11 cellular contexts compared by ENCODE assay signal in genomic region chr7:115274-115911, GRCh38.
DNase-seq lines count a peak whose midpoint lies in the region; ATAC-seq and TF ChIP-seq lines count a peak whose summit lies in the region.
"Had no signal": no experiment of that assay in that cellular context is flagged by ENCODE, and none has a peak within 500 bp of the region (broad histone marks: within the 10 kb centered on the region; RNA-seq: fewer than 3 reads in every experiment).

No MANE protein-coding gene starts in this region.

- POLR2A ChIA-PET in PC-9 (lab: Charles Lee; ENCODE audit: unreplicated experiment) = no interaction called here
- POLR2A ChIA-PET in activated CD4-positive, alpha-beta memory T cell treated with anti-CD3 and anti-CD28 coated beads for 36 hours (lab: Charles Lee) = no interaction called here
- POLR2A ChIA-PET in activated CD4-positive, alpha-beta T cell treated with anti-CD3 and anti-CD28 coated beads for 36 hours (lab: Charles Lee) = no interaction called here

- H3K79me2 ChIP-seq in PC-9 (ENCODE audit: low read depth) = no peaks in the 10 kb centered on the region

- peaks cover 26 to 91% (median 67%) of the 10 kb centered on the region in 10 experiments for H3K4me1 ChIP-seq in BLaER1 treated with 17β-estradiol and CSF1 and Interleukin-3, amounts not matched to agents 10 nM and 100 nM
- H3K4me1 ChIP-seq in PC-9 (replicated peaks; ENCODE audit: insufficient read depth) = peaks cover 17% of the 10 kb centered on the region

- peak overlapping the region in 9 of 11 experiments; percentile 29 to 95 (median 89); a peak in 18 of 22 replicates for H3K4me2 ChIP-seq in BLaER1 treated with 17β-estradiol and CSF1 and Interleukin-3, amounts not matched to agents 10 nM and 100 nM
- peak overlapping the region; percentile 54 for H3K4me2 ChIP-seq in PC-9

- H3F3A ChIP-seq in PC-9 (ENCODE audit: insufficient read depth, low read depth) = peaks cover 13% of the 10 kb centered on the region; the same call in 1 of the 2 replicates

- peaks cover 0 to 47% (median 39%) of the 10 kb centered on the region in 11 experiments; a peak in 20 of 22 replicates for H3K9me3 ChIP-seq in BLaER1 treated with 17β-estradiol and CSF1 and Interleukin-3, amounts not matched to agents 10 nM and 100 nM (replicated peaks in 1 of 11)
- H3K9me3 ChIP-seq in PC-9 (ENCODE audit: insufficient read depth, low read depth) = peaks cover 31% of the 10 kb centered on the region

- H3K9me3 Mint-ChIP-seq in activated CD4-positive, alpha-beta memory T cell treated with anti-CD3 and anti-CD28 coated beads for 36 hours = peaks cover 28% of the 10 kb centered on the region
- peaks cover 27% of the 10 kb centered on the region for H3K9me3 Mint-ChIP-seq in progenitor cell of endocrine pancreas (ENCODE audit: low read depth)
- peaks cover 24% of the 10 kb centered on the region for H3K9me3 Mint-ChIP-seq in activated CD4-positive, alpha-beta T cell treated with anti-CD3 and anti-CD28 coated beads for 36 hours (ENCODE audit: low read depth)

- H2AFZ ChIP-seq in PC-9 = no peak overlapping the region

- CTCF ChIA-PET in PC-9 (lab: Charles Lee) = no interaction called here
- CTCF ChIA-PET in activated CD4-positive, alpha-beta memory T cell treated with anti-CD3 and anti-CD28 coated beads for 36 hours (lab: Charles Lee) = no interaction called here
- CTCF ChIA-PET in activated CD4-positive, alpha-beta T cell treated with anti-CD3 and anti-CD28 coated beads for 36 hours (lab: Charles Lee) = no interaction called here

- no peak overlapping the region for H3K4me3 Mint-ChIP-seq in activated CD4-positive, alpha-beta memory T cell treated with anti-CD3 and anti-CD28 coated beads for 36 hours
- H3K4me3 Mint-ChIP-seq in progenitor cell of endocrine pancreas (ENCODE audit: low read depth) = no peak overlapping the region
- no peak overlapping the region for H3K4me3 Mint-ChIP-seq in activated CD4-positive, alpha-beta T cell treated with anti-CD3 and anti-CD28 coated beads for 36 hours
- H3K4me3 Mint-ChIP-seq: neural crest cell had no signal

- H3K9ac ChIP-seq in BLaER1 treated with 17β-estradiol and CSF1 and Interleukin-3, amounts not matched to agents 10 nM and 100 nM = peak overlapping the region in 6 of 11 experiments; percentile 32 to 78 (median 71); a peak in 11 of 22 replicates

- peaks cover 49% of the 10 kb centered on the region for H3K27me3 Mint-ChIP-seq in activated CD4-positive, alpha-beta memory T cell treated with anti-CD3 and anti-CD28 coated beads for 36 hours
- H3K27me3 Mint-ChIP-seq in progenitor cell of endocrine pancreas = peaks cover 21% of the 10 kb centered on the region
- peaks cover 42% of the 10 kb centered on the region for H3K27me3 Mint-ChIP-seq in activated CD4-positive, alpha-beta T cell treated with anti-CD3 and anti-CD28 coated beads for 36 hours

- peak overlapping the region in 2 of 10 experiments; percentile 24 to 34; a peak in 3 of 20 replicates for H3K4me3 ChIP-seq in BLaER1 treated with 17β-estradiol and CSF1 and Interleukin-3, amounts not matched to agents 10 nM and 100 nM
- H3K4me3 ChIP-seq in PC-9 (no peak overlapping the region), fibroblast of pulmonary artery (replicated peaks; ENCODE audit: low read depth, low read length) (no peak overlapping the region)

- peaks cover 6% of the 10 kb centered on the region for H3K36me3 Mint-ChIP-seq in activated CD4-positive, alpha-beta memory T cell treated with anti-CD3 and anti-CD28 coated beads for 36 hours
- H3K36me3 Mint-ChIP-seq in progenitor cell of endocrine pancreas (ENCODE audit: insufficient read depth) = no peaks in the 10 kb centered on the region
- no peaks in the 10 kb centered on the region for H3K36me3 Mint-ChIP-seq in activated CD4-positive, alpha-beta T cell treated with anti-CD3 and anti-CD28 coated beads for 36 hours (ENCODE audit: low read depth)

- intact Hi-C loops in PC-9 (cut with micrococcal nuclease; ENCODE audit: unreplicated experiment) = no loop called here
- intact Hi-C loops in activated CD4-positive, alpha-beta memory T cell treated with anti-CD3 and anti-CD28 coated beads for 36 hours (cut with micrococcal nuclease) = no loop called here
- intact Hi-C loops in activated CD4-positive, alpha-beta T cell treated with anti-CD3 and anti-CD28 coated beads for 36 hours (cut with DNase I, micrococcal nuclease) = no loop called here

- H3K27ac Mint-ChIP-seq in activated CD4-positive, alpha-beta memory T cell treated with anti-CD3 and anti-CD28 coated beads for 36 hours = no peak overlapping the region
- no peak overlapping the region for H3K27ac Mint-ChIP-seq in progenitor cell of endocrine pancreas
- H3K27ac Mint-ChIP-seq in activated CD4-positive, alpha-beta T cell treated with anti-CD3 and anti-CD28 coated beads for 36 hours = no peak overlapping the region

- H3K27ac ChIP-seq in BLaER1 treated with 17β-estradiol and CSF1 and Interleukin-3, amounts not matched to agents 10 nM and 100 nM = peak overlapping the region in 9 of 11 experiments; percentile 32 to 91 (median 71); a peak in 14 of 22 replicates
- H3K27ac ChIP-seq in PC-9 = peak overlapping the region; percentile 35; the same call in 1 of the 2 replicates

- H3K9me2 ChIP-seq in PC-9 (ENCODE audit: insufficient read depth) = no peaks in the 10 kb centered on the region

- peaks cover 0 to 3% (median 0%) of the 10 kb centered on the region in 11 experiments; a peak in 1 of 22 replicates for H3K36me3 ChIP-seq in BLaER1 treated with 17β-estradiol and CSF1 and Interleukin-3, amounts not matched to agents 10 nM and 100 nM
- 0 out of 2 replicates have a peak, but pooled peaks cover 9% of the 10 kb centered on the region for H3K36me3 ChIP-seq in PC-9 (ENCODE audit: low read depth)

- peaks cover 0 to 18% (median 9%) of the 10 kb centered on the region in 11 experiments; a peak in 14 of 22 replicates for H3K27me3 ChIP-seq in BLaER1 treated with 17β-estradiol and CSF1 and Interleukin-3, amounts not matched to agents 10 nM and 100 nM
- H3K27me3 ChIP-seq in PC-9 (ENCODE audit: insufficient read depth, low read depth) = no peaks in the 10 kb centered on the region

- DNase-seq in PC-9 (peak in 1 of 2 experiments; percentile 56), fibroblast of pulmonary artery (ENCODE audit: low read depth) (peak; percentile 87), omental fat pad (ENCODE audit: low spot score) (no peak), progenitor cell of endocrine pancreas (ENCODE audit: low spot score, unreplicated experiment) (no peak)
- no peak for DNase-seq in activated CD4-positive, alpha-beta memory T cell treated with anti-CD3 and anti-CD28 coated beads for 36 hours
- no peak for DNase-seq in activated CD4-positive, alpha-beta T cell treated with anti-CD3 and anti-CD28 coated beads for 36 hours
- no peak for DNase-seq in stimulated activated naive CD4-positive, alpha-beta T cell treated with Interleukin-2 at 50 U/mL for 16 hours (lab: John Stamatoyannopoulos, UW)
- DNase-seq: NCI-H1930, SHP77 had no signal

- no peaks in the 10 kb centered on the region for H4K20me1 ChIP-seq in BLaER1 treated with 17β-estradiol and CSF1 and Interleukin-3, amounts not matched to agents 10 nM and 100 nM
- no peaks in the 10 kb centered on the region for H4K20me1 ChIP-seq in PC-9 (ENCODE audit: insufficient read depth)

- no peaks in the 10 kb centered on the region for H3K4me1 Mint-ChIP-seq in activated CD4-positive, alpha-beta memory T cell treated with anti-CD3 and anti-CD28 coated beads for 36 hours (ENCODE audit: low read depth)
- peaks cover 4% of the 10 kb centered on the region for H3K4me1 Mint-ChIP-seq in progenitor cell of endocrine pancreas (ENCODE audit: low read depth)
- no peaks in the 10 kb centered on the region for H3K4me1 Mint-ChIP-seq in activated CD4-positive, alpha-beta T cell treated with anti-CD3 and anti-CD28 coated beads for 36 hours

- peak; percentile 67 for ATAC-seq in omental fat pad (ENCODE audit: low FRiP score)
- ATAC-seq in activated CD4-positive, alpha-beta T cell treated with anti-CD3 and anti-CD28 coated beads for 36 hours = no peak

- no TSS peak for BruUV-seq in PC-9 (replicated peaks; lab: Mats Ljungman, UMichigan)

- TF ChIP-seq CTCF in PC-9 (conservative IDR thresholded peaks at IDR 0.05) = no peak
- TF ChIP-seq CTCF in fibroblast of pulmonary artery (IDR thresholded peaks at IDR 0.05; ENCODE audit: low read length, missing control alignments) = no peak
- no peak for TF ChIP-seq CTCF in omental fat pad (IDR thresholded peaks at IDR 0.05)
- TF ChIP-seq CTCF in progenitor cell of endocrine pancreas (IDR thresholded peaks at IDR 0.05; ENCODE audit: unreplicated experiment) = no peak
